ENCODE assay signal across 8 cellular contexts in the genomic region with DNA sequence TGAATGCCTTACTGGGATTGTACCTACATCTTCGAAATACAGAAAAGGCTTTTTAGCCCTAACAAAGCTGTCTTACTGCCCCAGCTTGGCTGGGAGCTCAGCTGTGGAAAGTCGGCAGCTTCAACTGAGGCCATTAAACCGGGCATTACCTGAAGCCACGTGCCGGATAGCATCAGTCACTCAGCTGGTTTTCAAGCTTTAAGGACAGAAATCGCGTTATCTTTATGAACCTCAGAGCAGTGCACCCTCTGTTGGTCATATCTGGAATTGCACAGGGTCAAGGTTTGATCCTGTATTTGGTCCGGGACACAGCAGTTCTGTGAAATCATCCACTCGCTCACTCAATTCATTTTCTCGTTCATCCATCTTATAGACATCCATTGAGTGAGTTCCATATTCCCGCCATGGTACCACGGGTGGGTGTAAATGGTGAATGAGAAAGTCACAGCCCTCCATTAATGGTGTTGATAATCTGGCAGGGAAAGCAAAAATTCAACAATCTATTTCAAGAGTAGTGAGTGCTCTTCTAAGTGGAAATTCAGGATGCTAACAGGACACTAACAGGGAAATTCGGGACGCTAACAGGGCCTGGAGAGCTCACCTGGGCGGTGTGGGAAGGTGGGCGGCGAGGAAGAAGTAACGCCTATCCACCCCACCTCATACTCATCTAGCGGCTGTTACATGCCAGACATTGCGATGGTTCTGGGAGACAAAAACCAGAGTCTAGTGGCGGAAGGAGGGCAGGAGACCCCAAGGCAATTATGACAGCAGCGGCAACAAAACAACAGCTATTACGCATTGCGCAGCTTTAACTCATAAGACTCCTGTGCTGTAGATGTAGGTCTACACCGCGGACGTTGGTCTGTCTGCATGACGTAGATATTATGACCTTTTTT.
DNase-seq lines count a peak whose midpoint lies in the region; ATAC-seq and TF ChIP-seq lines count a peak whose summit lies in the region.

No MANE protein-coding gene starts in this region.

- H3K36me3 Mint-ChIP-seq in activated naive CD4-positive, alpha-beta T cell treated with anti-CD3 and anti-CD28 coated beads, Interleukin-2, amount 10 ng/mL, durations not matched to agents 7 days and 5 days: no peaks in the 10 kb centered on the region

- H3K36me3 ChIP-seq in RWPE2 (ENCODE audit: low read depth) (no peaks in the 10 kb centered on the region), hepatocyte (replicated peaks; ENCODE audit: insufficient read depth, low read depth) (no peaks in the 10 kb centered on the region)

- H3K4me3 ChIP-seq in RWPE2 (ENCODE audit: severe bottlenecking) (no peak overlapping the region), hepatocyte (no peak overlapping the region)

- DNase-seq in DMS53 (lab: John Stamatoyannopoulos, UW): peak; percentile 83
- peak; percentile 71 for DNase-seq in HT-29 (ENCODE audit: low spot score)
- no peak for DNase-seq in RWPE2 (ENCODE audit: low spot score)
- peak; percentile 68 for DNase-seq in activated naive CD4-positive, alpha-beta T cell treated with anti-CD3 and anti-CD28 coated beads, Interleukin-2, amount 10 ng/mL, durations not matched to agents 7 days and 5 days
- DNase-seq in hepatocyte (ENCODE audit: low spot score): peak; percentile 65
- peak; percentile 24 to 56 for DNase-seq in stimulated activated CD4-positive, alpha-beta T cell treated with anti-CD3 and anti-CD28 coated beads, Interleukin-12 subunit alpha, Interleukin-12 subunit beta, amount 100 ng/mL, for 24 hours (ENCODE audit: low read depth in 2 of 2)
- no peak for DNase-seq in GOT3 (lab: John Stamatoyannopoulos, UW)

- no peaks in the 10 kb centered on the region for H3K9me3 ChIP-seq in RWPE2 (ENCODE audit: severe bottlenecking)
- no peaks in the 10 kb centered on the region for H3K9me3 ChIP-seq in hepatocyte (ENCODE audit: low read depth)

- H3K4me1 Mint-ChIP-seq in activated naive CD4-positive, alpha-beta T cell treated with anti-CD3 and anti-CD28 coated beads, Interleukin-2, amount 10 ng/mL, durations not matched to agents 7 days and 5 days: no peaks in the 10 kb centered on the region

- H4K20me1 ChIP-seq in hepatocyte (ENCODE audit: insufficient read depth, poor library complexity, severe bottlenecking): no peaks in the 10 kb centered on the region

- no peaks in the 10 kb centered on the region for H3K9me2 ChIP-seq in hepatocyte (replicated peaks; ENCODE audit: insufficient read depth)

- no peak overlapping the region for H3K4me2 ChIP-seq in hepatocyte

- H3K27me3 Mint-ChIP-seq in activated naive CD4-positive, alpha-beta T cell treated with anti-CD3 and anti-CD28 coated beads, Interleukin-2, amount 10 ng/mL, durations not matched to agents 7 days and 5 days: peaks cover 10% of the 10 kb centered on the region

- peak; percentile 92 for TF ChIP-seq CTCF in RWPE2 (IDR thresholded peaks at IDR 0.05; ENCODE audit: poor library complexity, severe bottlenecking)
- peak; percentile 75 for TF ChIP-seq CTCF in hepatocyte (IDR thresholded peaks at IDR 0.05; ENCODE audit: poor library complexity)

- no peak overlapping the region for H3K27ac Mint-ChIP-seq in activated naive CD4-positive, alpha-beta T cell treated with anti-CD3 and anti-CD28 coated beads, Interleukin-2, amount 10 ng/mL, durations not matched to agents 7 days and 5 days

- no peak overlapping the region for H2AFZ ChIP-seq in hepatocyte

- no peaks in the 10 kb centered on the region for H3K9me3 Mint-ChIP-seq in activated naive CD4-positive, alpha-beta T cell treated with anti-CD3 and anti-CD28 coated beads, Interleukin-2, amount 10 ng/mL, durations not matched to agents 7 days and 5 days

- ATAC-seq in RWPE2 (ENCODE audit: low read depth): no peak; the same call in 2 of the 3 replicates
- no peak for ATAC-seq in HG03095 (IDR thresholded peaks at IDR 0.05; ENCODE audit: unreplicated experiment)

- no peaks in the 10 kb centered on the region for H3K79me2 ChIP-seq in hepatocyte

- CTCF ChIA-PET in activated naive CD4-positive, alpha-beta T cell treated with anti-CD3 and anti-CD28 coated beads, Interleukin-2, amount 10 ng/mL, durations not matched to agents 7 days and 5 days (lab: Charles Lee): interaction anchor here (0.6 to 2.5 kb wide), 12 partner anchors 8 to 347 kb away, joined by 3 to 9 read pairs (median 4); no protein-coding TSS in a partner anchor

- H3K4me1 ChIP-seq in RWPE2 (ENCODE audit: insufficient read depth, poor library complexity, severe bottlenecking): no peaks in the 10 kb centered on the region
- no peaks in the 10 kb centered on the region for H3K4me1 ChIP-seq in hepatocyte (ENCODE audit: insufficient read depth)

- H3K27ac ChIP-seq in RWPE2 (ENCODE audit: poor library complexity, severe bottlenecking): no peak overlapping the region
- no peak overlapping the region for H3K27ac ChIP-seq in hepatocyte

- H3K27me3 ChIP-seq in RWPE2 (ENCODE audit: insufficient read depth, poor library complexity, severe bottlenecking) (peaks cover 3% of the 10 kb centered on the region), hepatocyte (peaks cover 12% of the 10 kb centered on the region)

- no peak overlapping the region for H3K4me3 Mint-ChIP-seq in activated naive CD4-positive, alpha-beta T cell treated with anti-CD3 and anti-CD28 coated beads, Interleukin-2, amount 10 ng/mL, durations not matched to agents 7 days and 5 days

- 58% methylated on average over 28 of the region's 28 CpGs for WGBS in hepatocyte (ENCODE audit: low lambda C conversion rate, missing lambda C conversion rate)

Comparison
In these comparisons a context has a peak if more than half of its experiments do, and no peak if none do; other contexts are left out.
1. DNase-seq: peak in DMS53 (single experiment), HT-29 (single experiment), activated naive CD4-positive, alpha-beta T cell treated with anti-CD3 and anti-CD28 coated beads, Interleukin-2, amount 10 ng/mL, durations not matched to agents 7 days and 5 days (single experiment), hepatocyte (single experiment) and stimulated activated CD4-positive, alpha-beta T cell treated with anti-CD3 and anti-CD28 coated beads, Interleukin-12 subunit alpha, Interleukin-12 subunit beta, amount 100 ng/mL, for 24 hours (2 of 2); none in RWPE2 (single experiment) and GOT3 (single experiment).